ENCODE assay signal across 24 cellular contexts in genomic region chr3:177440456-177441105, GRCh38.
A peak's percentile ranks its signal among the peaks of the same experiment; 100 is the strongest.
DNase-seq lines count a peak whose midpoint lies in the region; ATAC-seq and TF ChIP-seq lines count a peak whose summit lies in the region.
"Had no signal": no experiment of that assay in that cellular context is flagged by ENCODE, and none has a peak within 500 bp of the region (broad histone marks: within the 10 kb centered on the region; RNA-seq: fewer than 3 reads in every experiment).

No MANE protein-coding gene starts in this region.

- no peak overlapping the region for H3K4me3 Mint-ChIP-seq in activated CD4-positive, alpha-beta T cell treated with anti-CD3 and anti-CD28 coated beads, Interleukin-2, amount 10 ng/mL, durations not matched to agents 7 days and 5 days
- H3K4me3 Mint-ChIP-seq: CD8-positive, alpha-beta memory T cell; effector memory CD8-positive, alpha-beta T cell had no signal

- TF ChIP-seq POLR2A in esophagus squamous epithelium (IDR thresholded peaks at IDR 0.05): no peak

- H3K27ac Mint-ChIP-seq in activated CD4-positive, alpha-beta T cell treated with anti-CD3 and anti-CD28 coated beads, Interleukin-2, amount 10 ng/mL, durations not matched to agents 7 days and 5 days: no peak overlapping the region
- H3K27ac Mint-ChIP-seq: CD8-positive, alpha-beta memory T cell; effector memory CD8-positive, alpha-beta T cell had no signal

- POLR2A ChIA-PET in Panc1 (lab: Charles Lee): no interaction called here
- POLR2A ChIA-PET in activated CD4-positive, alpha-beta T cell treated with anti-CD3 and anti-CD28 coated beads, Interleukin-2, amount 10 ng/mL, durations not matched to agents 7 days and 5 days (lab: Charles Lee): no interaction called here

- H3K9me3 ChIP-seq in Panc1 (ENCODE audit: control insufficient read depth, insufficient read depth, low read depth, low read length) (no peaks in the 10 kb centered on the region), esophagus squamous epithelium (no peaks in the 10 kb centered on the region), stomach smooth muscle (ENCODE audit: control insufficient read depth in 2 of 2, low read length in 2 of 2) (no peaks in the 10 kb centered on the region)
- H3K9me3 ChIP-seq: HAP-1, heart left ventricle, neutrophil had no signal

- no peaks in the 10 kb centered on the region for H3K4me1 Mint-ChIP-seq in activated CD4-positive, alpha-beta T cell treated with anti-CD3 and anti-CD28 coated beads, Interleukin-2, amount 10 ng/mL, durations not matched to agents 7 days and 5 days

- no TSS peak for BruUV-seq in Panc1 (replicated peaks; lab: Mats Ljungman, UMichigan)

- H3K36me3 ChIP-seq in Panc1 (ENCODE audit: control insufficient read depth, insufficient read depth, low read length) (no peaks in the 10 kb centered on the region), esophagus squamous epithelium (no peaks in the 10 kb centered on the region), stomach smooth muscle (ENCODE audit: control insufficient read depth in 2 of 2, insufficient read depth in 2 of 2, low read length in 2 of 2) (no peaks in the 10 kb centered on the region)
- H3K36me3 ChIP-seq: HAP-1, heart left ventricle, neutrophil had no signal

- no peak overlapping the region for H3K9ac ChIP-seq in stomach smooth muscle (ENCODE audit: low read length in 2 of 2)

- no peaks in the 10 kb centered on the region for H3K36me3 Mint-ChIP-seq in activated CD4-positive, alpha-beta T cell treated with anti-CD3 and anti-CD28 coated beads, Interleukin-2, amount 10 ng/mL, durations not matched to agents 7 days and 5 days (ENCODE audit: low read depth)
- H3K36me3 Mint-ChIP-seq: CD8-positive, alpha-beta memory T cell had no signal

- H3K27ac ChIP-seq in Panc1 (ENCODE audit: low read length) (peak overlapping the region; percentile 36), esophagus squamous epithelium (peak overlapping the region in 3 of 4 donors; percentile 57 to 83 (median 71)), stomach smooth muscle (ENCODE audit: low read length) (peak overlapping the region; percentile 59), coronary artery (no peak overlapping the region)
- H3K27ac ChIP-seq: 22Rv1, PC-9 had no signal

- no peaks in the 10 kb centered on the region for H3K9me3 Mint-ChIP-seq in activated CD4-positive, alpha-beta T cell treated with anti-CD3 and anti-CD28 coated beads, Interleukin-2, amount 10 ng/mL, durations not matched to agents 7 days and 5 days
- H3K9me3 Mint-ChIP-seq: CD8-positive, alpha-beta memory T cell; effector memory CD8-positive, alpha-beta T cell had no signal

- no peaks in the 10 kb centered on the region for H3K27me3 Mint-ChIP-seq in activated CD4-positive, alpha-beta T cell treated with anti-CD3 and anti-CD28 coated beads, Interleukin-2, amount 10 ng/mL, durations not matched to agents 7 days and 5 days
- H3K27me3 Mint-ChIP-seq: CD8-positive, alpha-beta memory T cell; effector memory CD8-positive, alpha-beta T cell had no signal

- no peaks in the 10 kb centered on the region for H3K27me3 ChIP-seq in Panc1 (ENCODE audit: control insufficient read depth, insufficient read depth, low read length)
- H3K27me3 ChIP-seq in esophagus squamous epithelium: no peaks in the 10 kb centered on the region
- H3K27me3 ChIP-seq in stomach smooth muscle (ENCODE audit: control insufficient read depth in 1 of 2, insufficient read depth in 2 of 2, low read length in 2 of 2): no peaks in the 10 kb centered on the region
- H3K27me3 ChIP-seq: heart left ventricle, neutrophil had no signal

- no peak for ATAC-seq in Panc1
- no peak for ATAC-seq in GM21515 (IDR thresholded peaks at IDR 0.05; ENCODE audit: unreplicated experiment)
- ATAC-seq: effector memory CD8-positive, alpha-beta T cell; heart left ventricle; left ventricle myocardium superior had no signal

- peaks cover 12% of the 10 kb centered on the region; the same call in 1 of the 2 replicates for H3K4me1 ChIP-seq in Panc1 (ENCODE audit: control insufficient read depth, insufficient read depth, low read length)
- peaks cover 3 to 40% (median 3%) of the 10 kb centered on the region in 3 donors for H3K4me1 ChIP-seq in esophagus squamous epithelium
- peaks cover 26% of the 10 kb centered on the region for H3K4me1 ChIP-seq in stomach smooth muscle (ENCODE audit: control insufficient read depth, insufficient read depth, low read length)

- no peak for TF ChIP-seq CTCF in Panc1 (IDR thresholded peaks at IDR 0.05)
- TF ChIP-seq CTCF in esophagus squamous epithelium (IDR thresholded peaks at IDR 0.05): no peak
- TF ChIP-seq CTCF in coronary artery (IDR thresholded peaks at IDR 0.05): no peak

- in situ Hi-C loops in Panc1 (cut with HindIII; ENCODE audit: low pct_unique_long_range_greater_than_20kb, low sequenced_read_pairs): no loop called here

- DNase-seq in DMS53 (lab: John Stamatoyannopoulos, UW): peak; percentile 36
- no peak for DNase-seq in DMS53 treated with DMSO at 0.1 percent for 48 hours (lab: John Stamatoyannopoulos, UW; ENCODE audit: unreplicated experiment)
- DNase-seq in Panc1 (ENCODE audit: low read depth, low spot score): no peak
- no peak for DNase-seq in esophagus squamous epithelium (lab: John Stamatoyannopoulos, UW)
- DNase-seq in coronary artery (ENCODE audit: low spot score): no peak
- DNase-seq in activated CD4-positive, alpha-beta T cell treated with anti-CD3 and anti-CD28 coated beads, Interleukin-2, amount 10 ng/mL, durations not matched to agents 7 days and 5 days: no peak
- DNase-seq: activated CD4-positive, alpha-beta T cell treated with anti-CD3 and anti-CD28 coated beads, Interleukin-2, amount 50 U/mL, for 48 hours; activated effector memory CD4-positive, alpha-beta T cell treated with anti-CD3 and anti-CD28 coated beads, Interleukin-2, amount 50 U/mL, for 16 hours; AML-193; amniotic stem cell; CD8-positive, alpha-beta memory T cell; central memory CD4-positive, alpha-beta T cell; effector memory CD8-positive, alpha-beta T cell; heart left ventricle; left ventricle myocardium superior; NCI-H146; NCI-H2227 treated with DMSO at 0.1 percent for 48 hours; T-helper 2 cell had no signal

- CTCF ChIA-PET in Panc1 (lab: Charles Lee): no interaction called here
- CTCF ChIA-PET in activated CD4-positive, alpha-beta T cell treated with anti-CD3 and anti-CD28 coated beads, Interleukin-2, amount 10 ng/mL, durations not matched to agents 7 days and 5 days (lab: Charles Lee): interaction anchor here (1.2 kb wide), 1 partner anchor 8 kb away, joined by 3 read pairs; no protein-coding TSS in a partner anchor

- 36 to 48% methylated on average over 8 of the region's 8 CpGs for WGBS in esophagus squamous epithelium, 2 donors

- intact Hi-C loops in Panc1 (cut with micrococcal nuclease; ENCODE audit: unreplicated experiment) (no loop called here), esophagus squamous epithelium (cut with DNase I) (no loop called here)

- no peak overlapping the region for H3K4me3 ChIP-seq in Panc1 (ENCODE audit: low read depth in 2 of 2, low read length in 2 of 2)
- H3K4me3 ChIP-seq in esophagus squamous epithelium: no peak overlapping the region
- no peak overlapping the region for H3K4me3 ChIP-seq in stomach smooth muscle (ENCODE audit: low read length in 2 of 2)
- H3K4me3 ChIP-seq in coronary artery: no peak overlapping the region
- H3K4me3 ChIP-seq: HAP-1, heart left ventricle, PC-9 had no signal

Comparison
In these comparisons a context has a peak if more than half of its experiments do, and no peak if none do; other contexts are left out.
1. H3K27ac ChIP-seq: peak in Panc1 (single experiment), esophagus squamous epithelium (3 of 4) and stomach smooth muscle (single experiment); none in coronary artery (0 of 2).